ENCODE assay signal across 11 cellular contexts in genomic region chr4:128228021-128228571, GRCh38. TPM values are rescaled to one million over a fixed set of nuclear protein-coding genes. Genes with fewer than 3 reads are reported as not detected.
DNase-seq lines count a peak whose midpoint lies in the region; ATAC-seq, FAIRE-seq and TF ChIP-seq lines count a peak whose summit lies in the region.
"Had no signal": no experiment of that assay in that cellular context is flagged by ENCODE, and none has a peak within 500 bp of the region (broad histone marks: within the 10 kb centered on the region; RNA-seq: fewer than 3 reads in every experiment).

No MANE protein-coding gene starts in this region.

- no peak overlapping the region for H3K4me2 ChIP-seq in H9 (ENCODE audit: insufficient read depth, insufficient read length, low read length)

- no peak overlapping the region for H2BK120ac ChIP-seq in H9 (ENCODE audit: low read depth, low read length, poor library complexity, severe bottlenecking)

- no peak overlapping the region for H3K4me3 ChIP-seq in kidney (ENCODE audit: low read length in 2 of 2)
- H3K4me3 ChIP-seq: gastrocnemius medialis had no signal

- no peak overlapping the region for H2AK5ac ChIP-seq in H9 (ENCODE audit: insufficient read length, low read length)

- peak overlapping the region; percentile 43 for H3K27ac ChIP-seq in epithelial cell of prostate
- no peak overlapping the region for H3K27ac ChIP-seq in kidney (ENCODE audit: low read depth in 2 of 2, low read length in 2 of 2)
- no peak overlapping the region for H3K27ac ChIP-seq in H9 (ENCODE audit: insufficient read length, low read depth, low read length)
- H3K27ac ChIP-seq: gastrocnemius medialis had no signal

- no peak overlapping the region for H2BK5ac ChIP-seq in H9 (ENCODE audit: insufficient read length, low read length)

- no peaks in the 10 kb centered on the region for H3K9me3 ChIP-seq in kidney (ENCODE audit: control insufficient read depth in 1 of 2, low read length in 2 of 2)
- no peaks in the 10 kb centered on the region for H3K9me3 ChIP-seq in H9 (ENCODE audit: control insufficient read depth, low read depth, low read length)
- H3K9me3 ChIP-seq: gastrocnemius medialis had no signal

- no peaks in the 10 kb centered on the region for H3K27me3 ChIP-seq in H9 (ENCODE audit: insufficient read depth, low read length)
- H3K27me3 ChIP-seq: gastrocnemius medialis had no signal

- no peaks in the 10 kb centered on the region for H4K20me1 ChIP-seq in H9 (ENCODE audit: control insufficient read depth, insufficient read depth, insufficient read length)

- H3K56ac ChIP-seq in H9 (ENCODE audit: insufficient read length, low read depth, low read length), result no peak overlapping the region

- no peak overlapping the region for H4K5ac ChIP-seq in H9 (ENCODE audit: insufficient read length, low read depth, low read length)

- H3K14ac ChIP-seq in H9 (ENCODE audit: insufficient read depth, low read length), result no peak overlapping the region

- no peak overlapping the region for H4K91ac ChIP-seq in H9 (ENCODE audit: insufficient read length, low read depth, low read length)

- no peak overlapping the region for H4K8ac ChIP-seq in H9 (replicated peaks; ENCODE audit: insufficient read length, low read depth, low read length)

- H3T11ph ChIP-seq in H9 (ENCODE audit: low read length), result no peak overlapping the region

- no peaks in the 10 kb centered on the region for H3K36me3 ChIP-seq in kidney (ENCODE audit: control insufficient read depth in 1 of 2, insufficient read depth in 2 of 2, low read length in 2 of 2)
- H3K36me3 ChIP-seq: gastrocnemius medialis had no signal

- no peak overlapping the region for H3K18ac ChIP-seq in H9 (ENCODE audit: insufficient read length, low read depth, low read length)

- no peak overlapping the region for H3K23ac ChIP-seq in H9 (ENCODE audit: insufficient read length, low read depth, low read length)

- no peak for FAIRE-seq in kidney (lab: Jason Lieb, UNC)

- CTCF ChIA-PET in HEK293T (lab: Yijun Ruan, JAX), result no interaction called here

- H2BK20ac ChIP-seq in H9 (ENCODE audit: low read depth, low read length, poor library complexity, severe bottlenecking), result no peak overlapping the region

- no peak overlapping the region for H2BK12ac ChIP-seq in H9 (ENCODE audit: insufficient read length, low read depth, low read length)

- no peaks in the 10 kb centered on the region for H3K79me1 ChIP-seq in H9 (ENCODE audit: insufficient read depth, low read depth, low read length, poor library complexity, severe bottlenecking)

- DNase-seq in HEK293T (ENCODE audit: extremely low spot score), result no peak
- peak; percentile 45 to 49 for DNase-seq in NCI-H526 (lab: John Stamatoyannopoulos, UW)
- no peak for DNase-seq in epithelial cell of prostate (ENCODE audit: low read depth, low spot score)
- DNase-seq in renal cortical epithelial cell (ENCODE audit: low read depth), result peak; percentile 37
- DNase-seq in kidney, result no peak
- DNase-seq in Right ventricle myocardium superior, result no peak
- no peak for DNase-seq in iPS-NIHi7 (ENCODE audit: extremely low spot score)
- no peak for DNase-seq in H9
- DNase-seq: gastrocnemius medialis, GOT3 had no signal

- no peak overlapping the region for H3K4me3 Mint-ChIP-seq in H9
- H3K4me3 Mint-ChIP-seq: T-helper 1 cell treated with Interleukin-12 subunit alpha and Interleukin-12 subunit beta and Interleukin-4 antibody, amounts not matched to agents 30 μg/mL and 1 μg/mL, for 36 hours had no signal

- no peaks in the 10 kb centered on the region; a peak in 1 of 4 replicates for H3K4me1 Mint-ChIP-seq in H9

- intact Hi-C loops in kidney (cut with DNase I) (no loop called here), Right ventricle myocardium superior (cut with DNase I) (no loop called here)

- no peak overlapping the region for H3K4ac ChIP-seq in H9 (ENCODE audit: low read depth, low read length)

- POLR2A ChIA-PET in HEK293T (lab: Yijun Ruan, JAX), result no interaction called here

- no peaks in the 10 kb centered on the region for H3K79me2 ChIP-seq in H9 (ENCODE audit: insufficient read depth, low read length)

- H3K9me3 Mint-ChIP-seq in H9, result peaks cover 0 to 8% of the 10 kb centered on the region in 2 experiments; a peak in 3 of 5 replicates
- H3K9me3 Mint-ChIP-seq: T-helper 1 cell treated with Interleukin-12 subunit alpha and Interleukin-12 subunit beta and Interleukin-4 antibody, amounts not matched to agents 30 μg/mL and 1 μg/mL, for 36 hours had no signal

- no peaks in the 10 kb centered on the region for H3K27me3 Mint-ChIP-seq in H9 (ENCODE audit: low read depth)

- H3K9ac ChIP-seq in kidney (ENCODE audit: low read length in 2 of 2), result peak overlapping the region in 1 of 2 donors; percentile 33
- no peak overlapping the region for H3K9ac ChIP-seq in H9 (ENCODE audit: extremely low read depth, insufficient read length, low read length)

- ATAC-seq in Right ventricle myocardium superior (ENCODE audit: poor library complexity), result no peak

- no peaks in the 10 kb centered on the region; a peak in 1 of 7 replicates for H3K36me3 Mint-ChIP-seq in H9 (ENCODE audit: insufficient read depth in 1 of 3, low read depth in 3 of 3)

- no CpG with 5 or more reads among the region's 2 CpGs for WGBS in H9 (ENCODE audit: extremely low coverage, insufficient read length, low lambda C conversion rate)

- TF ChIP-seq CTCF in kidney (IDR thresholded peaks at IDR 0.05; ENCODE audit: borderline replicate concordance, extremely low read depth, insufficient read depth) (no peak), H9 (conservative IDR thresholded peaks at IDR 0.05) (no peak)

- no peak overlapping the region for H2BK15ac ChIP-seq in H9 (ENCODE audit: low read depth, low read length)

- no peaks in the 10 kb centered on the region for H3K4me1 ChIP-seq in kidney (ENCODE audit: control insufficient read depth in 1 of 2, insufficient read depth in 1 of 2, low read depth in 1 of 2, low read length in 2 of 2)
- H3K4me1 ChIP-seq in H9 (ENCODE audit: insufficient read depth, low read length), result no peaks in the 10 kb centered on the region

- H3K23me2 ChIP-seq in H9 (ENCODE audit: insufficient read length, low read depth, low read length, poor library complexity, severe bottlenecking), result no peaks in the 10 kb centered on the region

- no peak overlapping the region for H3K27ac Mint-ChIP-seq in H9
- H3K27ac Mint-ChIP-seq: T-helper 1 cell treated with Interleukin-12 subunit alpha and Interleukin-12 subunit beta and Interleukin-4 antibody, amounts not matched to agents 30 μg/mL and 1 μg/mL, for 36 hours had no signal

- H2AFZ ChIP-seq in H9 (ENCODE audit: low read length), result no peak overlapping the region

TF ChIP-seq in HEK293T, 16 proteins besides CTCF, POLR2A, EP300 and RAD21:
- peak; percentile 61 for TF ChIP-seq PKNOX1 (IDR thresholded peaks at IDR 0.05)
- TF ChIP-seq FOXK2 (IDR thresholded peaks at IDR 0.05), result no peak
- no peak for TF ChIP-seq FOXM1 (IDR thresholded peaks at IDR 0.05; ENCODE audit: borderline replicate concordance)
- no peak for TF ChIP-seq SP1 (IDR thresholded peaks at IDR 0.05)
- TF ChIP-seq L3MBTL2 (conservative IDR thresholded peaks at IDR 0.05), result no peak
- TF ChIP-seq FOXA1 (IDR thresholded peaks at IDR 0.05), result no peak
TF ChIP-seq in HEK293T: peak in this region for 1.

RNA-seq across cellular contexts. Expression of gene PGRMC2, which starts 59.5 kb away (rescaled TPM):
- total RNA-seq in renal cortical epithelial cell (30.9 and 289 TPM in 2 replicates), kidney (65.7 TPM), Right ventricle myocardium superior (58.4 TPM), H9 (2021) (72.6 and 77.6 TPM in 2 replicates)
- polyA plus RNA-seq in kidney (ENCODE audit: insufficient read depth, low read depth, low replicate concordance), result 70.0 TPM

Comparison
In these comparisons a context has a peak if more than half of its experiments do, and no peak if none do; other contexts are left out.
1. DNase-seq: peak in NCI-H526 (2 of 2) and renal cortical epithelial cell (single experiment); none in HEK293T (single experiment), epithelial cell of prostate (single experiment), kidney (single experiment), Right ventricle myocardium superior (single experiment), iPS-NIHi7 (single experiment) and H9 (single experiment).